ENCODE assay signal across 6 cellular contexts in the genomic region with DNA sequence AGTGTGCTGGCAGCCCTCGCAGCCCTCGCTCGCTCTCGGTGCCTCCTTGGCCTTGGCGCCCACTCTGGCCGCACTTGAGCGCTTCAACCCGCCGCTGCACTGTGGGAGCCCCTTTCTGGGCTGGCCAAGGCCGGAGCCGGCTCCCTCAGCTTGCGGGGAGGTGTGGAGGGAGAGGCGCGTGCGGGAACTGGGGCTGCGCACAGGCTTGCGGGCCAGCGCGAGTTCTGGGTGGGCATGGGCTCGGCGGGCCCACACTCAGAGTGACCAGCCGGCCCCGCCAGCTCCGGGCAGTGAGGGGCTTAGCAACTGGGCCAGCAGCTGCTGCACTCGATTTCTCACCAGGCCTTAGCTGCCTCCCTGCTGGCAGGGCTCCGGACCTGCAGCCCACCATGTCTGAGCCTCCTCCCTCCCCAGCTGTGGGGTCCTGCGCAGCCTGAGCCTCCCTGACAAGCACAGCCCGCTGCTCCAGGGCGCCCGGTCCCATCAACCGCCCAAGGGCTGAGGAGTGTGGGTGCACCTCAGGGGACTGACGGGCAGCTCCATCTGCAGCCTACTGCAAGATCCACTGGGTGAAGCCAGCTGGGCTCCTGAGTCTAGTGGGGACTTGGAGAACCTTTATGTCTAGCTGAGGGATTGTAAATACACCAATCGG.
DNase-seq lines count a peak whose midpoint lies in the region; ATAC-seq, FAIRE-seq and TF ChIP-seq lines count a peak whose summit lies in the region.
"Not testable (repeated sequence)": the region's sequence is repeated elsewhere in the genome, so short reads cannot be mapped to it uniquely, and the experiment has no call there.

No MANE protein-coding gene starts in this region.

- H2BK12ac ChIP-seq in neuronal stem cell (ENCODE audit: low read length) = peak overlapping the region; percentile 18

- not testable (repeated sequence) for H2BK120ac ChIP-seq in neuronal stem cell (ENCODE audit: low read depth, low read length)

- not testable (repeated sequence) for H3K14ac ChIP-seq in neuronal stem cell (ENCODE audit: low read length)

- not testable (repeated sequence) for H3K4me1 ChIP-seq in right cardiac atrium (ENCODE audit: control insufficient read depth, insufficient read depth, low read length); kidney (ENCODE audit: control insufficient read depth in 1 of 2, insufficient read depth in 1 of 2, low read depth in 1 of 2, low read length in 2 of 2); right lobe of liver; neuronal stem cell (ENCODE audit: control insufficient read depth in 2 of 2, insufficient read depth in 1 of 2, low read depth in 1 of 2, low read length in 2 of 2); spleen; aorta (ENCODE audit: control insufficient read depth in 1 of 2, insufficient read depth in 2 of 2, low read length in 2 of 2)

- H3K27me3 ChIP-seq in right cardiac atrium (ENCODE audit: control insufficient read depth, insufficient read depth); right lobe of liver; neuronal stem cell (ENCODE audit: control insufficient read depth in 3 of 3, insufficient read depth in 3 of 3, low read depth in 1 of 3, low read length in 3 of 3); spleen (replicated peaks in 1 of 7); aorta (ENCODE audit: control insufficient read depth in 1 of 2, insufficient read depth in 2 of 2, low read length in 1 of 2): not testable (repeated sequence)

- H3K27ac ChIP-seq in right cardiac atrium (ENCODE audit: low read length); kidney (ENCODE audit: low read depth in 2 of 2, low read length in 2 of 2); right lobe of liver; neuronal stem cell (replicated peaks; ENCODE audit: low read length); spleen; aorta (ENCODE audit: low read depth in 1 of 2, low read length in 2 of 2): not testable (repeated sequence)

- not testable (repeated sequence) for H2AK5ac ChIP-seq in neuronal stem cell (ENCODE audit: low read depth, low read length)

- H3K18ac ChIP-seq in neuronal stem cell (ENCODE audit: low read length) = not testable (repeated sequence)

- H2AFZ ChIP-seq in neuronal stem cell (ENCODE audit: low read length) = not testable (repeated sequence)

- ATAC-seq in right cardiac atrium, right lobe of liver: not testable (repeated sequence)
- peak; percentile 15 for ATAC-seq in aorta (ENCODE audit: low FRiP score)

- H2BK15ac ChIP-seq in neuronal stem cell (ENCODE audit: low read length) = not testable (repeated sequence)

- not testable (repeated sequence) for H3K9me3 ChIP-seq in right cardiac atrium (ENCODE audit: control insufficient read depth, low read length); kidney (ENCODE audit: control insufficient read depth in 1 of 2, low read length in 2 of 2); right lobe of liver; neuronal stem cell (replicated peaks in 1 of 2; ENCODE audit: control insufficient read depth in 2 of 2, insufficient read depth in 1 of 2, low read depth in 1 of 2, low read length in 2 of 2); aorta (ENCODE audit: control insufficient read depth, low read length)
- H3K9me3 ChIP-seq in spleen = peaks cover 0 to 17% (median 7%) of the 10 kb centered on the region in 8 donors

- H3K9ac ChIP-seq in kidney (ENCODE audit: low read length in 2 of 2); neuronal stem cell (ENCODE audit: low read depth, low read length, poor library complexity): not testable (repeated sequence)

- intact Hi-C loops in right cardiac atrium (cut with DNase I); kidney (cut with DNase I); right lobe of liver (cut with DNase I); spleen (cut with DNase I; ENCODE audit: low total_unique reads); aorta (cut with DNase I): not testable (repeated sequence)

- H3K79me1 ChIP-seq in neuronal stem cell (ENCODE audit: low read depth, low read length) = not testable (repeated sequence)

- TF ChIP-seq POLR2A in right lobe of liver (IDR thresholded peaks at IDR 0.05); spleen (IDR thresholded peaks at IDR 0.05): not testable (repeated sequence)

- not testable (repeated sequence) for FAIRE-seq in kidney (lab: Jason Lieb, UNC)

- not testable (repeated sequence) for TF ChIP-seq CTCF in kidney (IDR thresholded peaks at IDR 0.05; ENCODE audit: borderline replicate concordance, extremely low read depth, insufficient read depth); right lobe of liver (IDR thresholded peaks at IDR 0.05); spleen (IDR thresholded peaks at IDR 0.05 in 8 of 11, conservative IDR thresholded peaks at IDR 0.05 in 3 of 11)

- not testable (repeated sequence) for H3K4me3 ChIP-seq in right cardiac atrium (ENCODE audit: low read length); kidney (ENCODE audit: low read length in 2 of 2); right lobe of liver; neuronal stem cell (ENCODE audit: low read length in 2 of 2); spleen; aorta (ENCODE audit: low read length in 2 of 2)

- not testable (repeated sequence) for H3K36me3 ChIP-seq in kidney (ENCODE audit: control insufficient read depth in 1 of 2, insufficient read depth in 2 of 2, low read length in 2 of 2); right lobe of liver; neuronal stem cell (replicated peaks in 1 of 2; ENCODE audit: control insufficient read depth in 2 of 2, insufficient read depth in 2 of 2, low read length in 2 of 2); spleen; aorta (ENCODE audit: control insufficient read depth in 1 of 2, insufficient read depth in 2 of 2, low read length in 1 of 2)

- not testable (repeated sequence) for H4K91ac ChIP-seq in neuronal stem cell (ENCODE audit: low read depth, low read length, poor library complexity)

- not testable (repeated sequence) for H3K4me2 ChIP-seq in neuronal stem cell (ENCODE audit: insufficient read depth, low read length, poor library complexity, severe bottlenecking)

- H3K4ac ChIP-seq in neuronal stem cell (ENCODE audit: low read length) = not testable (repeated sequence)

- DNase-seq in right cardiac atrium = peak in 2 of 3 donors; percentile 15 to 30
- DNase-seq in kidney = peak; percentile 59
- DNase-seq in right lobe of liver = peak in 2 of 3 donors; percentile 39 to 51
- not testable (repeated sequence) for DNase-seq in neuronal stem cell (ENCODE audit: low spot score)
- peak; percentile 64 for DNase-seq in spleen
- peak in 1 of 2 donors; percentile 67 for DNase-seq in aorta

- H3K23ac ChIP-seq in neuronal stem cell (ENCODE audit: low read depth, low read length, poor library complexity) = not testable (repeated sequence)

- H4K8ac ChIP-seq in neuronal stem cell (ENCODE audit: low read depth, low read length) = not testable (repeated sequence)

- not testable (repeated sequence) for H2BK5ac ChIP-seq in neuronal stem cell (ENCODE audit: low read length)

- WGBS in right cardiac atrium = 90% methylated on average over 33 of the region's 33 CpGs
- 93% methylated on average over 6 of the region's 33 CpGs for WGBS in right lobe of liver (ENCODE audit: insufficient coverage, low coverage, low lambda C conversion rate, missing lambda C conversion rate)
- WGBS in neuronal stem cell (ENCODE audit: extremely low coverage in 2 of 2, insufficient read length in 2 of 2, insufficient replicate concordance in 1 of 2), 2 donors = no CpG with 5 or more reads among the region's 33 CpGs
- 90 to 97% (median 91%) methylated on average over 20 to 33 of the region's 33 CpGs for WGBS in spleen, 5 donors
- WGBS in aorta, 2 donors = 91 to 93% methylated on average over 26 to 33 of the region's 33 CpGs
